30 cellular contexts compared by ENCODE assay signal in the genomic region with DNA sequence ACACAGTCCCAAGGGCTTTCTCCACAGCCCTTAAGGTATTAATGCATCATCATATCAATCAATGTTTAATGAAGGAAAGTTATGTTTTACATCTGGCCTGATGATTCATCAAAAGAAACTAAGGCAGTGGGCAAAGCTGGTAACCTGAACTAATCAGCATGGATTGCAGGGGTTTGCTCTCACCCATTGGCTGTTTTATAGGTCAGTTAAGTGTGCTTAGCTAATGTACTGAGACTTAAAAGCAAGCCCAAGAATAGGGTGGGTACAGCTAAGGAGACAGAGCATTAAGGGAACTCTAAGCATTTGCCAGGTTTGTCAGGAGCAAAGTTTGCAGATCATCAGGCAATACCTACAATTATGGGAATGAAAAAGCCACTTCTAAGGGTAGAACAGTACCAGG.
"Had no signal": no experiment of that assay in that cellular context is flagged by ENCODE, and none has a peak within 500 bp of the region (broad histone marks: within the 10 kb centered on the region; RNA-seq: fewer than 3 reads in every experiment).

No MANE protein-coding gene starts in this region.

- H3K9me3 ChIP-seq: colonic mucosa, heart left ventricle, neutrophil, psoas muscle, right lobe of liver, tibial artery, upper lobe of left lung, uterus had no signal

- H3K27me3 Mint-ChIP-seq: naive B cell; stimulated activated memory B cell treated with anti-CD40 and anti-IgM and Interleukin-4, amounts not matched to agents 10 μg/mL and 1 μg/mL and 100 μg/mL, for 72 hours; stimulated activated naive CD8-positive, alpha-beta T cell treated with anti-CD3 and anti-CD28 coated beads, Interleukin-15, Interleukin-2, amounts not matched to agents 100 ng/mL and 50 ng/mL, for 24 hours had no signal

- FAIRE-seq: endothelial cell of umbilical vein, kidney had no signal

- H3K27me3 ChIP-seq: colonic mucosa, foreskin keratinocyte, heart left ventricle, neutrophil, right lobe of liver, spleen, tibial artery, upper lobe of left lung, uterus had no signal

- H3K36me3 ChIP-seq: colonic mucosa, heart left ventricle, neutrophil, right lobe of liver, spleen, tibial artery, upper lobe of left lung, uterus had no signal

- DNase-seq: colonic mucosa; dermis blood vessel endothelial cell; effector CD4-positive, alpha-beta T cell; endodermal cell; erythroblast; heart left ventricle; hippocampal formation; immature natural killer cell; kidney; left colon; left ventricle myocardium superior; mesenchymal stem cell; naive B cell; nephron progenitor cell; psoas muscle; retina; right lobe of liver; spleen; stimulated activated CD4-positive, alpha-beta T cell treated with anti-CD3 and anti-CD28 coated beads, Interleukin-15, amount 100 ng/mL, for 24 hours; stimulated activated CD4-positive, alpha-beta T cell treated with anti-CD3 and anti-CD28 coated beads, Interleukin-1b, Interleukin-23, amount 100 ng/mL, for 48 hours; stimulated activated CD4-positive, alpha-beta T cell treated with anti-CD3 and anti-CD28 coated beads, Interleukin-4, amount 100 ng/mL, for 24 hours; tibial artery; upper lobe of left lung; uterus had no signal

- H3K27ac ChIP-seq: colonic mucosa, foreskin keratinocyte, heart left ventricle, neutrophil, psoas muscle, right lobe of liver, spleen, tibial artery, upper lobe of left lung, uterus had no signal

- H3K4me1 ChIP-seq: colonic mucosa, foreskin keratinocyte, heart left ventricle, psoas muscle, right lobe of liver, spleen, tibial artery, upper lobe of left lung, uterus had no signal

- H3K27ac Mint-ChIP-seq: endodermal cell; immature natural killer cell; naive B cell; nephron progenitor cell; stimulated activated memory B cell treated with anti-CD40 and anti-IgM and Interleukin-4, amounts not matched to agents 10 μg/mL and 1 μg/mL and 100 μg/mL, for 72 hours; stimulated activated naive CD8-positive, alpha-beta T cell treated with anti-CD3 and anti-CD28 coated beads, Interleukin-15, Interleukin-2, amounts not matched to agents 100 ng/mL and 50 ng/mL, for 24 hours had no signal

- H3K4me3 Mint-ChIP-seq: endodermal cell; immature natural killer cell; naive B cell; nephron progenitor cell; stimulated activated memory B cell treated with anti-CD40 and anti-IgM and Interleukin-4, amounts not matched to agents 10 μg/mL and 1 μg/mL and 100 μg/mL, for 72 hours; stimulated activated naive CD8-positive, alpha-beta T cell treated with anti-CD3 and anti-CD28 coated beads, Interleukin-15, Interleukin-2, amounts not matched to agents 100 ng/mL and 50 ng/mL, for 24 hours had no signal

- ATAC-seq: foreskin keratinocyte; heart left ventricle; left colon; left ventricle myocardium superior; psoas muscle; right lobe of liver; stimulated activated memory B cell treated with anti-CD40 and anti-IgM and Interleukin-4, amounts not matched to agents 10 μg/mL and 1 μg/mL and 100 μg/mL, for 72 hours had no signal

- H3K4me1 Mint-ChIP-seq: immature natural killer cell; naive B cell; stimulated activated memory B cell treated with anti-CD40 and anti-IgM and Interleukin-4, amounts not matched to agents 10 μg/mL and 1 μg/mL and 100 μg/mL, for 72 hours had no signal

- H3K9me3 Mint-ChIP-seq: nephron progenitor cell; stimulated activated memory B cell treated with anti-CD40 and anti-IgM and Interleukin-4, amounts not matched to agents 10 μg/mL and 1 μg/mL and 100 μg/mL, for 72 hours had no signal

- H3K4me3 ChIP-seq: colonic mucosa, heart left ventricle, lung, psoas muscle, right lobe of liver, spleen, tibial artery, upper lobe of left lung, uterus had no signal

- H3K36me3 Mint-ChIP-seq: immature natural killer cell; naive B cell; stimulated activated memory B cell treated with anti-CD40 and anti-IgM and Interleukin-4, amounts not matched to agents 10 μg/mL and 1 μg/mL and 100 μg/mL, for 72 hours had no signal
